17 cellular contexts compared by ENCODE assay signal in the genomic region with DNA sequence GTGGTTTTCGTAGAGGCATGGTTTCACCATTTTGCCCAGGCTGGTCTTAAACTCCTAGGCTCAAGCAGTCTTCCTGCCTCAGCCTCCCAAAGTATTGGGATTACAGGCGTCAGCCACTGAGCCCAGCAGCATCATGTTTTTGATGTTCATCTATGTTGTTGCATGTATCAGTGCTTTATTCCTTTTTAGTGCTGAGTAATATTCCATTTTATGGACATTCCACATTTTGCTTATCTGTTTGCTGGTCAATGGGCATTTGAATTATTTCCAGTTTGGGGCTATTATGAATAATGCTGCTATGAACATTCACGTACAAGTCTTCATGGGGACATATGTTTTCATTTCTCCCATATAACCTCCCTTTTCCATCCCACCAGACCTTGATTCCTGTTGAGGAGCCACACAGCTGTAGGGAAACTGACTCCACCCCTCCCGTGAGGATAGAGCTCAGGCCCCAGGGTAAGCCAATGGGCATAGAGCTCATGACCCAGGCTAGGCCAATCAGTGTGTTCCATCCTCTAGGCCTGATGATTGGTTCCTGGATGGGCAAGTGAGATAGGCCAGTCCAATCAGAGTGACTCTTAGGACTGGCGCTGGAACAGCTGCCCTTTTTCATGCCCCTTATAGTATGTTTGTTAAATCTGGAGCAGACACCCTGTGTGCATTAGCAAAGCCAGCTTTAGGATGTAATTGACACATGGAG.
"Had no signal": no experiment of that assay in that cellular context is flagged by ENCODE, and none has a peak within 500 bp of the region (broad histone marks: within the 10 kb centered on the region; RNA-seq: fewer than 3 reads in every experiment).

No MANE protein-coding gene starts in this region.

- H3K36me3 ChIP-seq: lower lobe of right lung had no signal

- ATAC-seq: activated CD8-positive, alpha-beta T cell treated with anti-CD3 and anti-CD28 coated beads, Interleukin-2, amount 10 ng/mL, durations not matched to agents 7 days and 5 days; left colon; lower lobe of right lung; right cardiac atrium; stimulated activated naive CD8-positive, alpha-beta T cell treated with anti-CD3 and anti-CD28 coated beads, Interleukin-15, Interleukin-2, amounts not matched to agents 100 U/mL and 50 U/mL, for 24 hours had no signal

- H3K27me3 Mint-ChIP-seq: activated CD4-positive, alpha-beta T cell treated with anti-CD3 and anti-CD28 coated beads, Interleukin-2, amount 10 ng/mL, durations not matched to agents 24 days and 14 days had no signal

- H3K27ac Mint-ChIP-seq: activated CD4-positive, alpha-beta T cell treated with anti-CD3 and anti-CD28 coated beads, Interleukin-2, amount 10 ng/mL, durations not matched to agents 24 days and 14 days; activated CD8-positive, alpha-beta T cell treated with anti-CD3 and anti-CD28 coated beads, Interleukin-2, amount 10 ng/mL, durations not matched to agents 7 days and 5 days; activated naive CD8-positive, alpha-beta T cell; nephron; progenitor cell of endocrine pancreas had no signal

- H3K9me3 ChIP-seq: lower lobe of right lung had no signal

- H3K9me3 Mint-ChIP-seq: activated CD4-positive, alpha-beta T cell treated with anti-CD3 and anti-CD28 coated beads, Interleukin-2, amount 10 ng/mL, durations not matched to agents 24 days and 14 days; nephron had no signal

- H3K4me3 ChIP-seq: lower lobe of right lung had no signal

- H3K4me3 Mint-ChIP-seq: activated CD4-positive, alpha-beta T cell treated with anti-CD3 and anti-CD28 coated beads, Interleukin-2, amount 10 ng/mL, durations not matched to agents 24 days and 14 days; activated CD8-positive, alpha-beta T cell treated with anti-CD3 and anti-CD28 coated beads, Interleukin-2, amount 10 ng/mL, durations not matched to agents 7 days and 5 days; activated naive CD8-positive, alpha-beta T cell; nephron had no signal

- DNase-seq: activated CD4-positive, alpha-beta T cell treated with anti-CD3 and anti-CD28 coated beads, Interleukin-2, amount 10 ng/mL, durations not matched to agents 24 days and 14 days; activated CD8-positive, alpha-beta memory T cell treated with anti-CD3 and anti-CD28 coated beads, Interleukin-2, amount 50 U/mL, for 4 hours; activated CD8-positive, alpha-beta T cell treated with anti-CD3 and anti-CD28 coated beads, Interleukin-2, amount 10 ng/mL, durations not matched to agents 7 days and 5 days; activated gamma-delta T cell; activated T-cell treated with anti-CD3 and anti-CD28 coated beads, Interleukin-2, amount 50 U/mL, for 48 hours; amniotic stem cell; caudate nucleus; left colon; lower lobe of right lung; nucleus accumbens; right cardiac atrium; small intestine; stimulated activated naive CD8-positive, alpha-beta T cell treated with anti-CD3 and anti-CD28 coated beads, Interleukin-15, Interleukin-2, amounts not matched to agents 100 U/mL and 50 U/mL, for 24 hours; trophoblast cell had no signal

- H3K27ac ChIP-seq: lower lobe of right lung had no signal

- H3K36me3 Mint-ChIP-seq: activated naive CD8-positive, alpha-beta T cell had no signal

- H3K4me1 ChIP-seq: lower lobe of right lung had no signal

- H3K4me1 Mint-ChIP-seq: activated CD4-positive, alpha-beta T cell treated with anti-CD3 and anti-CD28 coated beads, Interleukin-2, amount 10 ng/mL, durations not matched to agents 24 days and 14 days; nephron had no signal
